Comparison of ENCODE assay signal across 8 cellular contexts in genomic region chr20:63025534-63026331, GRCh38. TPM values are rescaled to one million over a fixed set of nuclear protein-coding genes. Genes with fewer than 3 reads are reported as not detected.
DNase-seq lines count a peak whose midpoint lies in the region; ATAC-seq, FAIRE-seq and TF ChIP-seq lines count a peak whose summit lies in the region.

No MANE protein-coding gene starts in this region.

- no peaks in the 10 kb centered on the region for H3K9me3 ChIP-seq in HepG2 (ENCODE audit: low read length)

- no peak overlapping the region for H2AFZ ChIP-seq in HepG2 (ENCODE audit: low read length)

- no TSS peak for BruUV-seq in HepG2 (replicated peaks; lab: Mats Ljungman, UMichigan)

- no peaks in the 10 kb centered on the region for H3K9me3 Mint-ChIP-seq in activated CD8-positive, alpha-beta T cell treated with anti-CD3 and anti-CD28 coated beads, Interleukin-2, amount 10 ng/mL, durations not matched to agents 7 days and 5 days (ENCODE audit: insufficient read depth)
- peaks cover 5% of the 10 kb centered on the region for H3K9me3 Mint-ChIP-seq in nephron progenitor cell

- no peak overlapping the region for H3K27ac ChIP-seq in HepG2 (ENCODE audit: extremely low read length, insufficient read depth, low read length)

- no peak for FAIRE-seq in HepG2 (lab: Jason Lieb, UNC)

- peaks cover 15% of the 10 kb centered on the region for H3K4me1 Mint-ChIP-seq in activated CD8-positive, alpha-beta T cell treated with anti-CD3 and anti-CD28 coated beads, Interleukin-2, amount 10 ng/mL, durations not matched to agents 7 days and 5 days (ENCODE audit: low read depth)
- H3K4me1 Mint-ChIP-seq in nephron progenitor cell, result peaks cover 81% of the 10 kb centered on the region

- H3K27me3 ChIP-seq in BJ (ENCODE audit: control insufficient read depth, insufficient read depth, low read length) (peaks cover 66% of the 10 kb centered on the region), HepG2 (ENCODE audit: control insufficient read depth in 1 of 2, insufficient read depth in 2 of 2, low read length in 2 of 2) (peaks cover 66 to 93% of the 10 kb centered on the region in 2 experiments)

- H3K9ac ChIP-seq in HepG2 (ENCODE audit: insufficient read depth, low read depth, low read length), result no peak overlapping the region

- 24% methylated on average over 35 of the region's 45 CpGs for WGBS in HepG2 (ENCODE audit: low lambda C conversion rate)

- TF ChIP-seq POLR2A in HepG2 (IDR thresholded peaks at IDR 0.05; ENCODE audit: insufficient read depth in 1 of 2, low read depth in 2 of 2, low read length in 2 of 2), result no peak

- peak overlapping the region; percentile 55 for H3K27ac Mint-ChIP-seq in activated CD8-positive, alpha-beta T cell treated with anti-CD3 and anti-CD28 coated beads, Interleukin-2, amount 10 ng/mL, durations not matched to agents 7 days and 5 days
- H3K27ac Mint-ChIP-seq in nephron progenitor cell, result no peak overlapping the region

- H3K4me3 ChIP-seq in BJ (ENCODE audit: low read depth, low read length) (no peak overlapping the region), HepG2 (replicated peaks in 1 of 3; ENCODE audit: insufficient read depth in 1 of 3, low read depth in 2 of 3, low read length in 3 of 3) (no peak overlapping the region; a peak in 1 of 6 replicates)

- TF ChIP-seq EP300 in HepG2 (IDR thresholded peaks at IDR 0.05; ENCODE audit: low read depth in 2 of 2, low read length in 2 of 2) (no peak), HepG2 (CRISPR knock-in tag; IDR thresholded peaks at IDR 0.05; ENCODE audit: borderline replicate concordance) (no peak)

- TF ChIP-seq RAD21 in HepG2 (CRISPR knock-in tag; IDR thresholded peaks at IDR 0.05), result no peak

- DNase-seq in BJ (ENCODE audit: low read depth) (peak; percentile 12), GM04504 (ENCODE audit: low read depth) (peak; percentile 15), HepG2 (ENCODE audit: low spot score) (no peak), NCI-H774 (lab: John Stamatoyannopoulos, UW) (no peak), GOT3 (lab: John Stamatoyannopoulos, UW) (no peak), activated gamma-delta T cell (lab: John Stamatoyannopoulos, UW) (no peak), nephron progenitor cell (no peak)
- peak; percentile 42 for DNase-seq in activated CD8-positive, alpha-beta T cell treated with anti-CD3 and anti-CD28 coated beads, Interleukin-2, amount 10 ng/mL, durations not matched to agents 7 days and 5 days

- TF ChIP-seq CTCF in BJ (IDR thresholded peaks at IDR 0.05; ENCODE audit: insufficient read depth, low read depth, low read length) (no peak), HepG2 (CRISPR knock-in tag; IDR thresholded peaks at IDR 0.05) (no peak), nephron progenitor cell (IDR thresholded peaks at IDR 0.05) (no peak)

- peaks cover 10% of the 10 kb centered on the region for H3K27me3 Mint-ChIP-seq in activated CD8-positive, alpha-beta T cell treated with anti-CD3 and anti-CD28 coated beads, Interleukin-2, amount 10 ng/mL, durations not matched to agents 7 days and 5 days (ENCODE audit: low read depth)
- peaks cover 78% of the 10 kb centered on the region for H3K27me3 Mint-ChIP-seq in nephron progenitor cell (ENCODE audit: low read depth, poor library complexity)

- CTCF ChIA-PET in BJ (lab: Yijun Ruan, JAX), result interaction anchor here (0.6 to 2.1 kb wide), 2 partner anchors 17 to 84 kb away, joined by 3 to 12 read pairs; no protein-coding TSS in a partner anchor
- CTCF ChIA-PET in activated CD8-positive, alpha-beta T cell treated with anti-CD3 and anti-CD28 coated beads, Interleukin-2, amount 10 ng/mL, durations not matched to agents 7 days and 5 days (lab: Charles Lee), result interaction anchor here (0.7 kb wide), 1 partner anchor 17 kb away, joined by 3 read pairs; no protein-coding TSS in a partner anchor
- CTCF ChIA-PET in HepG2 (lab: Yijun Ruan, JAX; ENCODE audit: low intra/inter-chr PET ratio, low total read pairs), result no interaction called here

- no peak overlapping the region for H3K4me2 ChIP-seq in HepG2 (ENCODE audit: low read depth, low read length)

- H3K79me2 ChIP-seq in HepG2 (ENCODE audit: insufficient read depth, low read length), result no peaks in the 10 kb centered on the region

- H3K4me3 Mint-ChIP-seq in activated CD8-positive, alpha-beta T cell treated with anti-CD3 and anti-CD28 coated beads, Interleukin-2, amount 10 ng/mL, durations not matched to agents 7 days and 5 days, result peak overlapping the region; percentile 8
- H3K4me3 Mint-ChIP-seq in nephron progenitor cell, result no peak overlapping the region

- no peaks in the 10 kb centered on the region for H3K36me3 Mint-ChIP-seq in activated CD8-positive, alpha-beta T cell treated with anti-CD3 and anti-CD28 coated beads, Interleukin-2, amount 10 ng/mL, durations not matched to agents 7 days and 5 days (ENCODE audit: low read depth)
- H3K36me3 Mint-ChIP-seq in nephron progenitor cell (ENCODE audit: low read depth), result peaks cover 4% of the 10 kb centered on the region

- no peaks in the 10 kb centered on the region; the same call in 1 of the 2 replicates for H4K20me1 ChIP-seq in HepG2 (ENCODE audit: insufficient read depth, low read length)

- peak; percentile 46 for ATAC-seq in activated CD8-positive, alpha-beta T cell treated with anti-CD3 and anti-CD28 coated beads, Interleukin-2, amount 10 ng/mL, durations not matched to agents 7 days and 5 days
- ATAC-seq in HepG2, result peak; percentile 9

- no peaks in the 10 kb centered on the region for H3K4me1 ChIP-seq in HepG2 (ENCODE audit: insufficient read depth, low read length)

- POLR2A ChIA-PET in BJ (lab: Charles Lee), result no interaction called here
- POLR2A ChIA-PET in activated CD8-positive, alpha-beta T cell treated with anti-CD3 and anti-CD28 coated beads, Interleukin-2, amount 10 ng/mL, durations not matched to agents 7 days and 5 days (lab: Charles Lee), result interaction anchor here (0.6 to 0.7 kb wide), 2 partner anchors 20 to 170 kb away, joined by 3 read pairs; no protein-coding TSS in a partner anchor
- POLR2A ChIA-PET in HepG2 (lab: Yijun Ruan, JAX), result no interaction called here

- in situ Hi-C loops in HepG2 (cut with HindIII; ENCODE audit: extremely low pct_ligation_motif_present, low pct_unique_long_range_greater_than_20kb), result no loop called here

- intact Hi-C loops in HepG2 (cut with micrococcal nuclease; ENCODE audit: unreplicated experiment), result no loop called here

- no peaks in the 10 kb centered on the region for H3K36me3 ChIP-seq in BJ (ENCODE audit: control insufficient read depth, insufficient read depth, low read length)
- H3K36me3 ChIP-seq in HepG2 (replicated peaks in 1 of 2; ENCODE audit: control insufficient read depth in 1 of 2, insufficient read depth in 2 of 2, low read length in 2 of 2), result no peaks in the 10 kb centered on the region

TF ChIP-seq in HepG2, 621 proteins besides CTCF, POLR2A, EP300 and RAD21 (continues in another document):
- TF ChIP-seq SRY (CRISPR knock-in tag; IDR thresholded peaks at IDR 0.05) (no peak), ZFP36L1 (CRISPR knock-in tag; IDR thresholded peaks at IDR 0.05) (no peak), SYNCRIP (IDR thresholded peaks at IDR 0.05; ENCODE audit: insufficient read depth, low read depth, low read length) (no peak), GABPB1 (CRISPR knock-in tag; IDR thresholded peaks at IDR 0.05) (peak; percentile 55), MEF2D (CRISPR knock-in tag; IDR thresholded peaks at IDR 0.05) (no peak), ETV5 (CRISPR knock-in tag; IDR thresholded peaks at IDR 0.05; ENCODE audit: borderline replicate concordance) (no peak)
- TF ChIP-seq, protein P1, sequence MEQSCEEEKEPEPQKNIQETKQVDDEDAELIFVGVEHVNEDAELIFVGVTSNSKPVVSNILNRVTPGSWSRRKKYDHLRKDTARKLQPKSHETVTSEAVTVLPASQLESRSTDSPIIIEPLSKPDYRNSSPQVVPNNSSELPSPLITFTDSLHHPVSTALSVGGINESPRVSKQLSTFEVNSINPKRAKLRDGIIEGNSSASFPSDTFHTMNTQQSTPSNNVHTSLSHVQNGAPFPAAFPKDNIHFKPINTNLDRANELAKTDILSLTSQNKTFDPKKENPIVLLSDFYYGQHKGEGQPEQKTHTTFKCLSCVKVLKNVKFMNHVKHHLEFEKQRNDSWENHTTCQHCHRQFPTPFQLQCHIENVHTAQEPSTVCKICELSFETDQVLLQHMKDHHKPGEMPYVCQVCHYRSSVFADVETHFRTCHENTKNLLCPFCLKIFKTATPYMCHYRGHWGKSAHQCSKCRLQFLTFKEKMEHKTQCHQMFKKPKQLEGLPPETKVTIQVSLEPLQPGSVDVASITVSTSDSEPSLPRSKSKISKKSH (CRISPR knock-in tag; IDR thresholded peaks at IDR 0.05; ENCODE audit: borderline replicate concordance), result 0 out of 2 replicates have a peak, but pooled peaks have one; percentile 23

RNA-seq across cellular contexts. Expression of gene BHLHE23, which starts 19.0 kb away (rescaled TPM):
- polyA plus RNA-seq in BJ (2011; rRNA removed), result not detected in 2 replicates
- polyA minus RNA-seq in BJ (2011; rRNA and poly(A)+ RNA removed), result not detected in 2 replicates
- total RNA-seq in activated CD8-positive, alpha-beta T cell treated with anti-CD3 and anti-CD28 coated beads, Interleukin-2, amount 10 ng/mL, durations not matched to agents 7 days and 5 days, result not detected
- not detected in 2 replicates for total RNA-seq in HepG2 (2016; rRNA removed; fragmentation: Illumina TruSeq; extraction: Trizol)
- not detected in 2 replicates for total RNA-seq in HepG2 (2016; cell fraction: cytosol; rRNA removed; fragmentation: Illumina TruSeq; extraction: Trizol; ENCODE audit: low read depth)
- total RNA-seq in HepG2 (2016; cell fraction: insoluble cytoplasmic fraction; rRNA removed; fragmentation: Illumina TruSeq; extraction: Trizol), result not detected in 2 replicates
- total RNA-seq in HepG2 (2016; cell fraction: membrane; rRNA removed; fragmentation: Illumina TruSeq; extraction: Trizol), result not detected in 2 replicates
- total RNA-seq in HepG2 (2016; cell fraction: nucleus; rRNA removed; fragmentation: Illumina TruSeq; extraction: Trizol), result not detected in 2 replicates
- polyA plus RNA-seq in HepG2 (2011; rRNA removed), result not detected in 2 replicates
- polyA plus RNA-seq in HepG2 (2011; cell fraction: cytosol; rRNA removed), result not detected in 2 replicates
- polyA plus RNA-seq in HepG2 (2011; cell fraction: nucleus; rRNA removed), result not detected in 2 replicates
- not detected in 2 replicates for polyA plus RNA-seq in HepG2 (2012)
- polyA plus RNA-seq in HepG2 (2016; cell fraction: cytosol; fragmentation: Illumina TruSeq; extraction: Trizol; ENCODE audit: low read depth), result not detected in 2 replicates
- not detected in 2 replicates for polyA plus RNA-seq in HepG2 (2016; cell fraction: insoluble cytoplasmic fraction; fragmentation: Illumina TruSeq; extraction: Trizol; ENCODE audit: low read depth)
- not detected in 2 replicates for polyA plus RNA-seq in HepG2 (2016; cell fraction: membrane; fragmentation: Illumina TruSeq; extraction: Trizol; ENCODE audit: low read depth)
- not detected in 2 replicates for polyA plus RNA-seq in HepG2 (2016; cell fraction: nucleus; fragmentation: Illumina TruSeq; extraction: Trizol; ENCODE audit: insufficient read depth, low read depth)
- not detected in 2 replicates for polyA minus RNA-seq in HepG2 (2011; rRNA and poly(A)+ RNA removed; ENCODE audit: low replicate concordance)
- not detected in 2 replicates for polyA minus RNA-seq in HepG2 (2011; cell fraction: cytosol; rRNA and poly(A)+ RNA removed)
- not detected in 2 replicates for polyA minus RNA-seq in HepG2 (2011; cell fraction: nucleus; rRNA and poly(A)+ RNA removed)

Comparison
In these comparisons a context has a peak if more than half of its experiments do, and no peak if none do; other contexts are left out.
1. DNase-seq: peak in BJ (single experiment), GM04504 (single experiment) and activated CD8-positive, alpha-beta T cell treated with anti-CD3 and anti-CD28 coated beads, Interleukin-2, amount 10 ng/mL, durations not matched to agents 7 days and 5 days (single experiment); none in HepG2 (single experiment), NCI-H774 (single experiment), GOT3 (single experiment), activated gamma-delta T cell (single experiment) and nephron progenitor cell (single experiment).